Comparison of ENCODE assay signal across 8 cellular contexts in genomic region chr6:69650703-69651102, GRCh38.
"Had no signal": no experiment of that assay in that cellular context is flagged by ENCODE, and none has a peak within 500 bp of the region (broad histone marks: within the 10 kb centered on the region; RNA-seq: fewer than 3 reads in every experiment).

No MANE protein-coding gene starts in this region.

- FAIRE-seq: G401.6, GM12878, GM12891, GM12892, GM18507, GM19239 had no signal

- H3K4me3 ChIP-seq: GM12878 had no signal

- DNase-seq: GDM1, GF-D8 had no signal

- ATAC-seq: GM12878 had no signal
